In genomic region chr17:14926526-14927122, GRCh38 we compare ENCODE assay signal across 9 cellular contexts.
A peak's percentile ranks its signal among the peaks of the same experiment; 100 is the strongest.
DNase-seq lines count a peak whose midpoint lies in the region; ATAC-seq and TF ChIP-seq lines count a peak whose summit lies in the region.
"Had no signal": no experiment of that assay in that cellular context is flagged by ENCODE, and none has a peak within 500 bp of the region (broad histone marks: within the 10 kb centered on the region; RNA-seq: fewer than 3 reads in every experiment).

No MANE protein-coding gene starts in this region.

- peak; percentile 65 for TF ChIP-seq CTCF in Calu3 (IDR thresholded peaks at IDR 0.05; ENCODE audit: unreplicated experiment)

- no peaks in the 10 kb centered on the region for H3K27me3 ChIP-seq in SJCRH30

- peak; percentile 51 for DNase-seq in Calu3
- peak; percentile 67 to 94 for DNase-seq in SJCRH30
- peak; percentile 72 for DNase-seq in activated naive CD4-positive, alpha-beta T cell treated with anti-CD3 and anti-CD28 coated beads for 36 hours
- DNase-seq in glomerular endothelial cell (ENCODE audit: extremely low read depth, low read depth, low spot score), result peak; percentile 14
- peak; percentile 70 for DNase-seq in retina
- DNase-seq in NK-92 (lab: John Stamatoyannopoulos, UW; ENCODE audit: unreplicated experiment), result no peak

- CTCF ChIA-PET in Calu3 (lab: Charles Lee), result interaction anchor here (0.8 kb wide), 2 partner anchors 41 to 626 kb away, joined by 3 read pairs; partner anchors contain the start of gene HS3ST3B1
- CTCF ChIA-PET in activated naive CD4-positive, alpha-beta T cell treated with anti-CD3 and anti-CD28 coated beads for 36 hours (lab: Charles Lee), result interaction anchor here (0.9 to 2.0 kb wide), 13 partner anchors 9 to 1896 kb away, joined by 3 to 6 read pairs (median 4); no protein-coding TSS in a partner anchor

- no peaks in the 10 kb centered on the region for H3K36me3 ChIP-seq in SJCRH30

- H3K4me3 ChIP-seq in SJCRH30, result no peak overlapping the region

- H3K9me3 ChIP-seq in SJCRH30 (replicated peaks), result no peaks in the 10 kb centered on the region

- no TSS peak for BruUV-seq in Calu3 (replicated peaks; lab: Mats Ljungman, UMichigan)

- no peak for TF ChIP-seq EP300 in Ishikawa (IDR thresholded peaks at IDR 0.05; ENCODE audit: borderline replicate concordance)

- H3K9me3 Mint-ChIP-seq in Calu3 (ENCODE audit: low read depth, unreplicated experiment), result peaks cover 6% of the 10 kb centered on the region
- peaks cover 5% of the 10 kb centered on the region for H3K9me3 Mint-ChIP-seq in activated naive CD4-positive, alpha-beta T cell treated with anti-CD3 and anti-CD28 coated beads for 36 hours
- H3K9me3 Mint-ChIP-seq: T-helper 1 cell treated with Interleukin-12 subunit alpha and Interleukin-12 subunit beta and Interleukin-4 antibody, amounts not matched to agents 30 μg/mL and 1 μg/mL, for 36 hours had no signal

- no peaks in the 10 kb centered on the region for H3K27me3 Mint-ChIP-seq in Calu3 (ENCODE audit: unreplicated experiment)
- H3K27me3 Mint-ChIP-seq in activated naive CD4-positive, alpha-beta T cell treated with anti-CD3 and anti-CD28 coated beads for 36 hours (ENCODE audit: low read depth), result peaks cover 10% of the 10 kb centered on the region

- H3K4me1 ChIP-seq in SJCRH30, result no peaks in the 10 kb centered on the region

- no peaks in the 10 kb centered on the region for H3K36me3 Mint-ChIP-seq in Calu3 (ENCODE audit: insufficient read depth, unreplicated experiment)
- H3K36me3 Mint-ChIP-seq in activated naive CD4-positive, alpha-beta T cell treated with anti-CD3 and anti-CD28 coated beads for 36 hours (ENCODE audit: low read depth), result no peaks in the 10 kb centered on the region

- H3K27ac Mint-ChIP-seq in Calu3 (ENCODE audit: unreplicated experiment), result no peak overlapping the region
- H3K27ac Mint-ChIP-seq in activated naive CD4-positive, alpha-beta T cell treated with anti-CD3 and anti-CD28 coated beads for 36 hours, result no peak overlapping the region
- H3K27ac Mint-ChIP-seq: T-helper 1 cell treated with Interleukin-12 subunit alpha and Interleukin-12 subunit beta and Interleukin-4 antibody, amounts not matched to agents 30 μg/mL and 1 μg/mL, for 36 hours had no signal

- H3K4me3 Mint-ChIP-seq in Calu3 (ENCODE audit: low read depth, unreplicated experiment), result no peak overlapping the region
- H3K4me3 Mint-ChIP-seq in activated naive CD4-positive, alpha-beta T cell treated with anti-CD3 and anti-CD28 coated beads for 36 hours, result no peak overlapping the region
- H3K4me3 Mint-ChIP-seq: T-helper 1 cell treated with Interleukin-12 subunit alpha and Interleukin-12 subunit beta and Interleukin-4 antibody, amounts not matched to agents 30 μg/mL and 1 μg/mL, for 36 hours had no signal

- intact Hi-C loops in Calu3 (cut with micrococcal nuclease; ENCODE audit: unreplicated experiment), result loop anchor here (2.0 to 10.0 kb wide), 5 partner anchors 92 to 1330 kb away; no protein-coding TSS in a partner anchor
- intact Hi-C loops in activated naive CD4-positive, alpha-beta T cell treated with anti-CD3 and anti-CD28 coated beads for 36 hours (cut with micrococcal nuclease), result loop anchor here (1.0 to 5.0 kb wide), 4 partner anchors 626 to 1896 kb away; partner anchors contain the start of gene HS3ST3B1

- no peak for ATAC-seq in HG03097 (IDR thresholded peaks at IDR 0.05; ENCODE audit: low FRiP score, unreplicated experiment)

- TF ChIP-seq RAD21 in Ishikawa (IDR thresholded peaks at IDR 0.05; ENCODE audit: low read depth), result peak; percentile 71

- H3K4me1 Mint-ChIP-seq in Calu3 (ENCODE audit: low read depth, unreplicated experiment), result no peaks in the 10 kb centered on the region
- H3K4me1 Mint-ChIP-seq in activated naive CD4-positive, alpha-beta T cell treated with anti-CD3 and anti-CD28 coated beads for 36 hours (ENCODE audit: low read depth), result no peaks in the 10 kb centered on the region

- H3K27ac ChIP-seq in SJCRH30, result no peak overlapping the region

TF ChIP-seq in Ishikawa, 13 proteins besides CTCF, POLR2A, EP300 and RAD21:
- no peak for TF ChIP-seq CEBPB (IDR thresholded peaks at IDR 0.05)
- no peak for TF ChIP-seq TEAD4 (IDR thresholded peaks at IDR 0.05)
- no peak for TF ChIP-seq CREB1 (IDR thresholded peaks at IDR 0.05; ENCODE audit: low read depth)
- no peak for TF ChIP-seq REST (IDR thresholded peaks at IDR 0.05; ENCODE audit: low read depth)
- TF ChIP-seq NFIC (IDR thresholded peaks at IDR 0.05), result no peak
- no peak for TF ChIP-seq EGR1 (IDR thresholded peaks at IDR 0.05)
- no peak for TF ChIP-seq USF1 (IDR thresholded peaks at IDR 0.05)
- no peak for TF ChIP-seq MAX (IDR thresholded peaks at IDR 0.05)
